In the genomic region with DNA sequence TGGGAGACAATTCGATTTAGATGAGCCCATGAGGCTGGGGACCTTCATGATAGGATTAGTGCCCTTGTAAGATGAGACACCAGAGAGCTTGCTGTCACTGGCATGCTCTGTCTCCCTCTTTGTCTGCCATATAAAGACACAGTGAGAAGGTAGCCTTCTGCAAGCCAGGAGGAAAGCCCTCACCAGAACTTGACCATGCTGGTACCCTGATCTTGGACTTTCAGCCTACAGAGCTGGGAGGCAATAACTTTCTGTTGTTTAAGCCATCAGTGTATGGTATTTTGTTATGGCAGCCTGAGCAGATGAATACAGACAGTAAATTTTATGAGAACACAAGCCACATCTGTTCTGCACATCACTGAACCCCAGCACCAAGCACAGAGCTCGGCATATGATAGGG, we compare ENCODE assay signal across 31 cellular contexts.
"Had no signal": no experiment of that assay in that cellular context is flagged by ENCODE, and none has a peak within 500 bp of the region (broad histone marks: within the 10 kb centered on the region; RNA-seq: fewer than 3 reads in every experiment).

No MANE protein-coding gene starts in this region.

- H3K36me3 ChIP-seq: neural progenitor cell, ovary, spleen, suprapubic skin, tibial artery, upper lobe of right lung, uterus had no signal

- H3K27me3 Mint-ChIP-seq: naive thymus-derived CD4-positive, alpha-beta T cell; progenitor cell of endocrine pancreas; stimulated activated memory B cell treated with anti-CD40 and anti-IgM and Interleukin-4, amounts not matched to agents 10 μg/mL and 1 μg/mL and 100 μg/mL, for 72 hours; stimulated activated naive CD8-positive, alpha-beta T cell treated with anti-CD3 and anti-CD28 coated beads, Interleukin-15, amount 100 ng/mL, for 72 hours; type B pancreatic cell had no signal

- H3K79me2 ChIP-seq: parathyroid adenoma had no signal

- H3K4me1 Mint-ChIP-seq: stimulated activated memory B cell treated with anti-CD40 and anti-IgM and Interleukin-4, amounts not matched to agents 10 μg/mL and 1 μg/mL and 100 μg/mL, for 72 hours had no signal

- H3K4me3 Mint-ChIP-seq: natural killer cell; nephron; neural progenitor cell; stimulated activated memory B cell treated with anti-CD40 and anti-IgM and Interleukin-4, amounts not matched to agents 10 μg/mL and 1 μg/mL and 100 μg/mL, for 72 hours; stimulated activated naive CD8-positive, alpha-beta T cell treated with anti-CD3 and anti-CD28 coated beads, Interleukin-15, amount 100 ng/mL, for 72 hours; type B pancreatic cell had no signal

- ATAC-seq: naive thymus-derived CD4-positive, alpha-beta T cell; natural killer cell; psoas muscle; right cardiac atrium; sciatic nerve; stimulated activated memory B cell treated with anti-CD40 and anti-IgM and Interleukin-4, amounts not matched to agents 10 μg/mL and 1 μg/mL and 100 μg/mL, for 72 hours; stimulated activated naive CD8-positive, alpha-beta T cell treated with anti-CD3 and anti-CD28 coated beads, Interleukin-15, amount 100 ng/mL, for 72 hours; stimulated activated naive CD8-positive, alpha-beta T cell treated with anti-CD3 and anti-CD28 coated beads, Interleukin-15, Interleukin-2, amounts not matched to agents 100 U/mL and 50 U/mL, for 24 hours; upper lobe of right lung had no signal

- H3K4me3 ChIP-seq: neural progenitor cell, ovary, psoas muscle, skin epidermis, smooth muscle cell, spleen, suprapubic skin, testis, tibial artery, upper lobe of right lung, uterus had no signal

- H3K9ac ChIP-seq: neural progenitor cell, parathyroid adenoma had no signal

- H3K4me1 ChIP-seq: parathyroid adenoma, uterus had no signal

- H3K9me3 ChIP-seq: ovary, testis, upper lobe of right lung had no signal

- DNase-seq: naive thymus-derived CD4-positive, alpha-beta T cell; natural killer cell; occipital lobe; ovary; posterior cingulate gyrus; psoas muscle; right cardiac atrium; spleen; stimulated activated CD4-positive, alpha-beta T cell treated with anti-CD3 and anti-CD28 coated beads, Interleukin-12 subunit alpha, Interleukin-12 subunit beta, amount 100 ng/mL, for 4 hours; stimulated activated CD4-positive, alpha-beta T cell treated with anti-CD3 and anti-CD28 coated beads, Interleukin-1b, Interleukin-23, amount 100 ng/mL, for 48 hours; stimulated activated CD4-positive, alpha-beta T cell treated with anti-CD3 and anti-CD28 coated beads, Interleukin-4, amount 100 ng/mL, for 1 hour; stimulated activated CD4-positive, alpha-beta T cell treated with anti-CD3 and anti-CD28 coated beads, Interleukin-4, amount 100 ng/mL, for 4 hours; stimulated activated CD8-positive, alpha-beta memory T cell treated with anti-CD3 and anti-CD28 coated beads, Interleukin-4, amount 100 ng/mL, for 48 hours; stimulated activated naive CD4-positive, alpha-beta T cell; stimulated activated naive CD8-positive, alpha-beta T cell treated with anti-CD3 and anti-CD28 coated beads, Interleukin-15, amount 100 ng/mL, for 72 hours; stimulated activated naive CD8-positive, alpha-beta T cell treated with anti-CD3 and anti-CD28 coated beads, Interleukin-15, Interleukin-2, amounts not matched to agents 100 U/mL and 50 U/mL, for 24 hours; substantia nigra; testis; tibial artery; upper lobe of right lung; uterus had no signal

- H3K27ac ChIP-seq: neural progenitor cell, ovary, parathyroid adenoma, psoas muscle, skin epidermis, spleen, suprapubic skin, testis, tibial artery, upper lobe of right lung, uterus had no signal

- H3K36me3 Mint-ChIP-seq: natural killer cell; neural progenitor cell; stimulated activated memory B cell treated with anti-CD40 and anti-IgM and Interleukin-4, amounts not matched to agents 10 μg/mL and 1 μg/mL and 100 μg/mL, for 72 hours; type B pancreatic cell had no signal

- H3K4me2 ChIP-seq: neural progenitor cell, smooth muscle cell had no signal

- H2AFZ ChIP-seq: neural progenitor cell, parathyroid adenoma had no signal

- H3K27me3 ChIP-seq: neural progenitor cell, ovary, spleen, suprapubic skin, testis, tibial artery, upper lobe of right lung, uterus had no signal

- H3K9me3 Mint-ChIP-seq: stimulated activated memory B cell treated with anti-CD40 and anti-IgM and Interleukin-4, amounts not matched to agents 10 μg/mL and 1 μg/mL and 100 μg/mL, for 72 hours; stimulated activated naive CD8-positive, alpha-beta T cell treated with anti-CD3 and anti-CD28 coated beads, Interleukin-15, amount 100 ng/mL, for 72 hours had no signal

- H3K27ac Mint-ChIP-seq: natural killer cell; neural progenitor cell; progenitor cell of endocrine pancreas; stimulated activated memory B cell treated with anti-CD40 and anti-IgM and Interleukin-4, amounts not matched to agents 10 μg/mL and 1 μg/mL and 100 μg/mL, for 72 hours; stimulated activated naive CD8-positive, alpha-beta T cell treated with anti-CD3 and anti-CD28 coated beads, Interleukin-15, amount 100 ng/mL, for 72 hours; type B pancreatic cell had no signal
